ENCODE assay signal across 8 cellular contexts in genomic region chr11:108117746-108118371, GRCh38. TPM values are rescaled to one million over a fixed set of nuclear protein-coding genes. Genes with fewer than 3 reads are reported as not detected.
DNase-seq lines count a peak whose midpoint lies in the region; ATAC-seq and TF ChIP-seq lines count a peak whose summit lies in the region.

No MANE protein-coding gene starts in this region.

- no peak overlapping the region for H3K9ac ChIP-seq in neural progenitor cell

- H3K4me3 Mint-ChIP-seq in neural progenitor cell: no peak overlapping the region
- H3K4me3 Mint-ChIP-seq in CD8-positive, alpha-beta memory T cell: peak overlapping the region in 1 of 7 donors; percentile 29

- intact Hi-C loops in prostate gland (cut with DNase I): loop anchor here (5.0 kb wide), 1 partner anchor 111 kb away; the partner anchor contains the start of gene CUL5

- POLR2A ChIA-PET in AG04449 (lab: Yijun Ruan, JAX): no interaction called here
- POLR2A ChIA-PET in CD8-positive, alpha-beta memory T cell (lab: Charles Lee): interaction anchor here (0.6 kb wide), 1 partner anchor 18 kb away, joined by 3 read pairs; no protein-coding TSS in a partner anchor

- no peak for ATAC-seq in HG03457 (IDR thresholded peaks at IDR 0.05; ENCODE audit: unreplicated experiment)

- TF ChIP-seq POLR2A in prostate gland (IDR thresholded peaks at IDR 0.05): no peak

- H3K9me3 ChIP-seq in neural progenitor cell (ENCODE audit: low read depth) (no peaks in the 10 kb centered on the region), prostate gland (no peaks in the 10 kb centered on the region)
- H3K9me3 ChIP-seq in CD8-positive, alpha-beta memory T cell (ENCODE audit: low read length): no peaks in the 10 kb centered on the region

- no peak overlapping the region for H3K27ac Mint-ChIP-seq in neural progenitor cell
- H3K27ac Mint-ChIP-seq in CD8-positive, alpha-beta memory T cell: peak overlapping the region in 1 of 8 donors; percentile 46

- peak; percentile 41 for TF ChIP-seq CTCF in AG04449 (IDR thresholded peaks at IDR 0.05; ENCODE audit: insufficient read depth, low read length, missing control alignments)
- peak; percentile 32; the same call in 1 of the 2 replicates for TF ChIP-seq CTCF in GM12875 (IDR thresholded peaks at IDR 0.05; ENCODE audit: borderline replicate concordance, insufficient read depth, low read depth, low read length)
- TF ChIP-seq CTCF in neural progenitor cell (IDR thresholded peaks at IDR 0.05): peak; percentile 66
- TF ChIP-seq CTCF in prostate gland (IDR thresholded peaks at IDR 0.05): peak in 2 of 4 experiments; percentile 52 to 62

- no peak for DNase-seq in AG04449 (ENCODE audit: low read depth, low spot score)
- peak; percentile 3 to 76 for DNase-seq in NCI-H524 (lab: John Stamatoyannopoulos, UW)
- peak; percentile 20 for DNase-seq in cerebellum (ENCODE audit: low spot score)
- peak; percentile 38 for DNase-seq in neural progenitor cell (ENCODE audit: low spot score)
- no peak for DNase-seq in prostate gland (ENCODE audit: low spot score)
- DNase-seq in CD8-positive, alpha-beta memory T cell: no peak

- H3K4me1 Mint-ChIP-seq in neural progenitor cell: peaks cover 23% of the 10 kb centered on the region
- peaks cover 13 to 17% (median 13%) of the 10 kb centered on the region in 3 donors for H3K4me1 Mint-ChIP-seq in CD8-positive, alpha-beta memory T cell

- H3K27me3 ChIP-seq in neural progenitor cell (peaks cover 13% of the 10 kb centered on the region), prostate gland (replicated peaks; ENCODE audit: insufficient read depth) (no peaks in the 10 kb centered on the region)
- no peaks in the 10 kb centered on the region for H3K27me3 ChIP-seq in CD8-positive, alpha-beta memory T cell (ENCODE audit: insufficient read depth, low read length, poor library complexity, severe bottlenecking)

- peaks cover 7% of the 10 kb centered on the region for H4K20me1 ChIP-seq in neural progenitor cell (ENCODE audit: low read depth)

- H3K36me3 Mint-ChIP-seq in neural progenitor cell: peaks cover under 1% of the 10 kb centered on the region
- peaks cover 0 to 4% (median 0%) of the 10 kb centered on the region in 3 donors for H3K36me3 Mint-ChIP-seq in CD8-positive, alpha-beta memory T cell

- CTCF ChIA-PET in AG04449 (lab: Yijun Ruan, JAX): interaction anchor here (0.6 to 4.1 kb wide), 27 partner anchors 9 to 1305 kb away, joined by 3 to 83 read pairs (median 4); partner anchors contain the start of gene DDX10
- CTCF ChIA-PET in CD8-positive, alpha-beta memory T cell (lab: Charles Lee): interaction anchor here (0.6 to 2.2 kb wide), 9 partner anchors 10 to 541 kb away, joined by 3 to 7 read pairs (median 3); no protein-coding TSS in a partner anchor

- H3K79me2 ChIP-seq in neural progenitor cell (ENCODE audit: low read depth): no peaks in the 10 kb centered on the region

- H3K4me3 ChIP-seq in AG04449 (ENCODE audit: low read depth, low read length): no peak overlapping the region
- H3K4me3 ChIP-seq in GM12875 (ENCODE audit: low read depth, low read length): no peak overlapping the region
- no peak overlapping the region for H3K4me3 ChIP-seq in neural progenitor cell
- no peak overlapping the region for H3K4me3 ChIP-seq in prostate gland
- no peak overlapping the region for H3K4me3 ChIP-seq in CD8-positive, alpha-beta memory T cell (ENCODE audit: low read length)

- peaks cover 3% of the 10 kb centered on the region for H3F3A ChIP-seq in neural progenitor cell (ENCODE audit: low read depth)

- H3K4me2 ChIP-seq in neural progenitor cell: no peak overlapping the region

- H3K27me3 Mint-ChIP-seq in neural progenitor cell (ENCODE audit: insufficient read depth, low read depth): no peaks in the 10 kb centered on the region
- no peaks in the 10 kb centered on the region for H3K27me3 Mint-ChIP-seq in CD8-positive, alpha-beta memory T cell

- no peaks in the 10 kb centered on the region for H3K9me3 Mint-ChIP-seq in neural progenitor cell
- no peaks in the 10 kb centered on the region for H3K9me3 Mint-ChIP-seq in CD8-positive, alpha-beta memory T cell

- H3K27ac ChIP-seq in neural progenitor cell: no peak overlapping the region
- H3K27ac ChIP-seq in prostate gland: no peak overlapping the region
- no peak overlapping the region for H3K27ac ChIP-seq in CD8-positive, alpha-beta memory T cell (ENCODE audit: low read depth, low read length)

- H3K36me3 ChIP-seq in neural progenitor cell (no peaks in the 10 kb centered on the region), prostate gland (no peaks in the 10 kb centered on the region)
- no peaks in the 10 kb centered on the region for H3K36me3 ChIP-seq in CD8-positive, alpha-beta memory T cell (ENCODE audit: insufficient read depth, low read length)

- H2AFZ ChIP-seq in neural progenitor cell (replicated peaks): no peak overlapping the region

- peaks cover 5% of the 10 kb centered on the region for H3K4me1 ChIP-seq in neural progenitor cell
- H3K4me1 ChIP-seq in prostate gland (replicated peaks): peaks cover 4% of the 10 kb centered on the region
- H3K4me1 ChIP-seq in CD8-positive, alpha-beta memory T cell (ENCODE audit: insufficient read depth, low read length): peaks cover 19% of the 10 kb centered on the region

RNA-seq across cellular contexts. Expression of gene ACAT1, which starts 3.5 kb away (rescaled TPM):
- total RNA-seq in cerebellum (59.1 TPM), neural progenitor cell (ENCODE audit: low replicate concordance) (37.6 and 50.9 TPM in 2 replicates), prostate gland (100 to 1,000 TPM in 1 of 2 donors, 10 to 100 TPM in 1; 65.1 to 152 TPM)
- total RNA-seq in CD8-positive, alpha-beta memory T cell: 10 to 100 TPM; 68.5 to 71.6 TPM
- polyA plus RNA-seq in CD8-positive, alpha-beta memory T cell: 45.2 TPM

Comparison
In these comparisons a context has a peak if more than half of its experiments do, and no peak if none do; other contexts are left out.
1. DNase-seq: peak in NCI-H524 (2 of 2), cerebellum (single experiment) and neural progenitor cell (single experiment); none in AG04449 (single experiment), prostate gland (single experiment) and CD8-positive, alpha-beta memory T cell (0 of 5).